In genomic region chr18:5339202-5339834, GRCh38 we compare ENCODE assay signal across 11 cellular contexts.
"Had no signal": no experiment of that assay in that cellular context is flagged by ENCODE, and none has a peak within 500 bp of the region (broad histone marks: within the 10 kb centered on the region; RNA-seq: fewer than 3 reads in every experiment).

No MANE protein-coding gene starts in this region.

- H3K4me3 ChIP-seq: GM23248, GM23338, HAP-1 had no signal

- H3K9me3 ChIP-seq: HAP-1 had no signal

- H2AFZ ChIP-seq: GM23248, GM23338 had no signal

- H3K4me2 ChIP-seq: GM23338 had no signal

- H3K9ac ChIP-seq: GM23248 had no signal

- H3K4me1 ChIP-seq: HAP-1 had no signal

- H3K36me3 ChIP-seq: HAP-1 had no signal

- H3K27ac ChIP-seq: GM23248 had no signal

- ATAC-seq: GM23338, HCT116 had no signal

- DNase-seq: GM23248, GOT3, H7, H9, HCEC 1CT, HFFc6 had no signal

- FAIRE-seq: H1, H54 had no signal
